25 cellular contexts compared by ENCODE assay signal in the genomic region with DNA sequence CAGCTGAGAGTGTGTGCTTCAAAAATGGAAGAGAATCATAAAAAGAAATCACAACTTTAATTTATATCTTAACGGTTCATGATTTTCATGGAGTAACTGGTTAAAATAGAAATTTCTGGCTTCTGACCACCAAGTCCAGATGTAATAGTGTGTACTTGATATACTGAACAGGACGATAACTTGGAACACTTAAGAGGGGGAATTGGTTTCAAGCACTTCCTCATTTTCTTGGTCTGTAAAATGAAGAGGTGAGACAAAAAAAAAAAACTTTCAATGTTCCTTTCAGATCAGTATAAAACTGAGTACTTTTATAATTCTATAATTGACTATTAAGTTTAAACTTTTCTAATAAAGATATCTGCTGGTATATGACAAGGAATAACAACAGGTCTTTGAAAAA.
"Had no signal": no experiment of that assay in that cellular context is flagged by ENCODE, and none has a peak within 500 bp of the region (broad histone marks: within the 10 kb centered on the region; RNA-seq: fewer than 3 reads in every experiment).

No MANE protein-coding gene starts in this region.

- H3K4me3 Mint-ChIP-seq: endodermal cell; memory B cell; natural killer cell treated with Interleukin-12 subunit alpha and Interleukin-12 subunit beta and Interleukin-15 and Interleukin-18, amount 100 ng/mL, for 72 hours; neural crest cell; stimulated activated naive B cell treated with anti-CD40 and anti-IgM and Interleukin-4, amounts not matched to agents 10 μg/mL and 1 μg/mL and 100 μg/mL, for 72 hours; stimulated activated naive CD8-positive, alpha-beta T cell treated with anti-CD3 and anti-CD28 coated beads, Interleukin-15, Interleukin-2, amounts not matched to agents 100 ng/mL and 50 ng/mL, for 24 hours had no signal

- DNase-seq: effector CD8-positive, alpha-beta T cell; endodermal cell; foreskin fibroblast; gastrocnemius medialis; pancreas; right lobe of liver; small intestine; stimulated activated CD4-positive, alpha-beta T cell treated with anti-CD3 and anti-CD28 coated beads, Interleukin-15, amount 100 ng/mL, for 24 hours; stimulated activated CD4-positive, alpha-beta T cell treated with anti-CD3 and anti-CD28 coated beads, Interleukin-2, amount 100 ng/mL, for 48 hours; stimulated activated naive B cell treated with anti-CD40 and anti-IgM and Interleukin-4, amounts not matched to agents 10 μg/mL and 1 μg/mL and 100 μg/mL, for 72 hours; upper lobe of left lung had no signal

- ATAC-seq: esophagus mucosa; gastrocnemius medialis; left lobe of liver; natural killer cell treated with Interleukin-12 subunit alpha and Interleukin-12 subunit beta and Interleukin-15 and Interleukin-18, amount 100 ng/mL, for 72 hours; pancreas; right lobe of liver; stimulated activated naive B cell treated with anti-CD40 and anti-IgM and Interleukin-4, amounts not matched to agents 10 μg/mL and 1 μg/mL and 100 μg/mL, for 72 hours had no signal

- H3K36me3 Mint-ChIP-seq: memory B cell; natural killer cell treated with Interleukin-12 subunit alpha and Interleukin-12 subunit beta and Interleukin-15 and Interleukin-18, amount 100 ng/mL, for 72 hours; stimulated activated naive B cell treated with anti-CD40 and anti-IgM and Interleukin-4, amounts not matched to agents 10 μg/mL and 1 μg/mL and 100 μg/mL, for 72 hours had no signal

- FAIRE-seq: keratinocyte, pancreas, small intestine, urothelium cell line had no signal

- H3K9me3 ChIP-seq: gastrocnemius medialis, neutrophil, pancreas, right lobe of liver, thoracic aorta, tibial nerve, upper lobe of left lung had no signal

- H3K4me1 ChIP-seq: gastrocnemius medialis, pancreas, right lobe of liver, tibial nerve, upper lobe of left lung had no signal

- H3K9me3 Mint-ChIP-seq: endodermal cell; memory B cell; natural killer cell treated with Interleukin-12 subunit alpha and Interleukin-12 subunit beta and Interleukin-15 and Interleukin-18, amount 100 ng/mL, for 72 hours; neural crest cell; stimulated activated naive B cell treated with anti-CD40 and anti-IgM and Interleukin-4, amounts not matched to agents 10 μg/mL and 1 μg/mL and 100 μg/mL, for 72 hours; stimulated activated naive CD8-positive, alpha-beta T cell treated with anti-CD3 and anti-CD28 coated beads, Interleukin-15, Interleukin-2, amounts not matched to agents 100 ng/mL and 50 ng/mL, for 24 hours had no signal

- H3K4me1 Mint-ChIP-seq: endodermal cell; neural crest cell; stimulated activated naive B cell treated with anti-CD40 and anti-IgM and Interleukin-4, amounts not matched to agents 10 μg/mL and 1 μg/mL and 100 μg/mL, for 72 hours had no signal

- H3K27ac ChIP-seq: epithelial cell of prostate, gastrocnemius medialis, neutrophil, pancreas, right lobe of liver, thoracic aorta, tibial nerve, upper lobe of left lung had no signal

- H3K36me3 ChIP-seq: gastrocnemius medialis, neutrophil, pancreas, right lobe of liver, thoracic aorta, tibial nerve, upper lobe of left lung had no signal

- H3K27ac Mint-ChIP-seq: endodermal cell; memory B cell; natural killer cell treated with Interleukin-12 subunit alpha and Interleukin-12 subunit beta and Interleukin-15 and Interleukin-18, amount 100 ng/mL, for 72 hours; progenitor cell of endocrine pancreas; stimulated activated naive B cell treated with anti-CD40 and anti-IgM and Interleukin-4, amounts not matched to agents 10 μg/mL and 1 μg/mL and 100 μg/mL, for 72 hours; stimulated activated naive CD8-positive, alpha-beta T cell treated with anti-CD3 and anti-CD28 coated beads, Interleukin-15, Interleukin-2, amounts not matched to agents 100 ng/mL and 50 ng/mL, for 24 hours had no signal

- H3K4me3 ChIP-seq: gastrocnemius medialis, lung, pancreas, right lobe of liver, thoracic aorta, tibial nerve, upper lobe of left lung had no signal

- H3K27me3 ChIP-seq: gastrocnemius medialis, pancreas, right lobe of liver, tibial nerve, upper lobe of left lung had no signal
